In genomic region chr10:76036410-76036940, GRCh38 we compare ENCODE assay signal across 8 cellular contexts.
DNase-seq lines count a peak whose midpoint lies in the region; ATAC-seq and TF ChIP-seq lines count a peak whose summit lies in the region.

No MANE protein-coding gene starts in this region.

- H3K9ac ChIP-seq in mesendoderm (ENCODE audit: low read length): no peak overlapping the region

- peak overlapping the region; percentile 45 for H3K56ac ChIP-seq in mesendoderm (ENCODE audit: low read length)

- H3K27ac ChIP-seq in mesendoderm (ENCODE audit: low read depth, low read length): no peak overlapping the region

- peak overlapping the region; percentile 69 for H2BK5ac ChIP-seq in mesendoderm (ENCODE audit: low read length)

- H2BK15ac ChIP-seq in mesendoderm (replicated peaks; ENCODE audit: low read depth): no peak overlapping the region

- peaks cover 36% of the 10 kb centered on the region for H3K4me1 Mint-ChIP-seq in endothelial cell (ENCODE audit: unreplicated experiment)
- no peaks in the 10 kb centered on the region for H3K4me1 Mint-ChIP-seq in stimulated activated naive B cell treated with anti-CD40 and anti-IgM and Interleukin-4, amounts not matched to agents 10 μg/mL and 1 μg/mL and 100 μg/mL, for 72 hours

- no peaks in the 10 kb centered on the region for H3K79me1 ChIP-seq in mesendoderm (ENCODE audit: low read length)

- H4K8ac ChIP-seq in mesendoderm (ENCODE audit: low read depth, low read length): no peak overlapping the region

- H3K4me3 ChIP-seq in HAP-1 (no peak overlapping the region), mesendoderm (ENCODE audit: low read length) (no peak overlapping the region)

- no peaks in the 10 kb centered on the region for H3K9me3 Mint-ChIP-seq in endothelial cell (ENCODE audit: unreplicated experiment)
- H3K9me3 Mint-ChIP-seq in stimulated activated naive B cell treated with anti-CD40 and anti-IgM and Interleukin-4, amounts not matched to agents 10 μg/mL and 1 μg/mL and 100 μg/mL, for 72 hours: peaks cover 4 to 9% of the 10 kb centered on the region in 2 donors

- H4K5ac ChIP-seq in mesendoderm (ENCODE audit: low read length): no peak overlapping the region

- ATAC-seq in stimulated activated naive B cell treated with anti-CD40 and anti-IgM and Interleukin-4, amounts not matched to agents 10 μg/mL and 1 μg/mL and 100 μg/mL, for 72 hours (replicated peaks): peak; percentile 67 to 71

- H3K27me3 Mint-ChIP-seq in endothelial cell (ENCODE audit: unreplicated experiment): peaks cover 10% of the 10 kb centered on the region
- peaks cover 13 to 20% of the 10 kb centered on the region in 2 donors for H3K27me3 Mint-ChIP-seq in stimulated activated naive B cell treated with anti-CD40 and anti-IgM and Interleukin-4, amounts not matched to agents 10 μg/mL and 1 μg/mL and 100 μg/mL, for 72 hours

- H3K4me1 ChIP-seq in HAP-1 (no peaks in the 10 kb centered on the region), mesendoderm (ENCODE audit: control insufficient read depth, low read depth, low read length) (no peaks in the 10 kb centered on the region)

- H3K4me3 Mint-ChIP-seq in endothelial cell (ENCODE audit: unreplicated experiment): no peak overlapping the region
- no peak overlapping the region for H3K4me3 Mint-ChIP-seq in stimulated activated naive B cell treated with anti-CD40 and anti-IgM and Interleukin-4, amounts not matched to agents 10 μg/mL and 1 μg/mL and 100 μg/mL, for 72 hours

- no peak overlapping the region for H2BK120ac ChIP-seq in mesendoderm (ENCODE audit: low read depth, low read length)

- no peaks in the 10 kb centered on the region for H3K79me2 ChIP-seq in mesendoderm (ENCODE audit: control insufficient read depth, insufficient read depth, low read length)

- H3K36me3 ChIP-seq in HAP-1 (replicated peaks) (no peaks in the 10 kb centered on the region), mesendoderm (ENCODE audit: control insufficient read depth, insufficient read depth, low read length) (no peaks in the 10 kb centered on the region)

- no peak overlapping the region for H3K23ac ChIP-seq in mesendoderm (ENCODE audit: low read length)

- no CpG with 5 or more reads among the region's 11 CpGs for WGBS in mesendoderm (ENCODE audit: extremely low coverage, insufficient coverage, low lambda C conversion rate)

- H3K27me3 ChIP-seq in HAP-1 (ENCODE audit: low read depth): no peaks in the 10 kb centered on the region
- no peaks in the 10 kb centered on the region for H3K27me3 ChIP-seq in mesendoderm (ENCODE audit: insufficient read depth, low read length, poor library complexity)

- H3K27ac Mint-ChIP-seq in endothelial cell (ENCODE audit: unreplicated experiment): peak overlapping the region; percentile 59
- no peak overlapping the region for H3K27ac Mint-ChIP-seq in stimulated activated naive B cell treated with anti-CD40 and anti-IgM and Interleukin-4, amounts not matched to agents 10 μg/mL and 1 μg/mL and 100 μg/mL, for 72 hours

- peaks cover 6% of the 10 kb centered on the region for H3K36me3 Mint-ChIP-seq in endothelial cell (ENCODE audit: low read depth, unreplicated experiment)
- no peaks in the 10 kb centered on the region for H3K36me3 Mint-ChIP-seq in stimulated activated naive B cell treated with anti-CD40 and anti-IgM and Interleukin-4, amounts not matched to agents 10 μg/mL and 1 μg/mL and 100 μg/mL, for 72 hours

- in situ Hi-C loops in HAP-1 (cut with MboI; ENCODE audit: low sequenced_read_pairs): loop anchor here (25.0 kb wide), 1 partner anchor 649 kb away; no protein-coding TSS in a partner anchor

- peak; percentile 84 for TF ChIP-seq CTCF in endothelial cell (IDR thresholded peaks at IDR 0.05; ENCODE audit: unreplicated experiment)

- H2AK5ac ChIP-seq in mesendoderm (ENCODE audit: low read length): peak overlapping the region; percentile 49

- peak; percentile 1 for DNase-seq in NCI-H2029 (lab: John Stamatoyannopoulos, UW)
- DNase-seq in NCI-H2029 treated with DMSO at 0.1 percent for 48 hours (lab: John Stamatoyannopoulos, UW): no peak
- DNase-seq in HAP-1 (ENCODE audit: low spot score in 2 of 2): peak; percentile 3 to 75
- DNase-seq in NCI-H1105 (lab: John Stamatoyannopoulos, UW): peak; percentile 11
- DNase-seq in activated CD4-positive, alpha-beta T cell treated with anti-CD3 and anti-CD28 coated beads, Interleukin-2, amount 50 U/mL, for 1 hour: peak; percentile 17
- DNase-seq in endothelial cell (ENCODE audit: low spot score): peak; percentile 82
- DNase-seq in mesendoderm: peak; percentile 72
- peak; percentile 8 for DNase-seq in stimulated activated naive B cell treated with anti-CD40 and anti-IgM and Interleukin-4, amounts not matched to agents 10 μg/mL and 1 μg/mL and 100 μg/mL, for 72 hours

- H3K4ac ChIP-seq in mesendoderm (ENCODE audit: low read depth, low read length): no peak overlapping the region

- H3K9me3 ChIP-seq in HAP-1: no peaks in the 10 kb centered on the region

- H3K18ac ChIP-seq in mesendoderm (ENCODE audit: low read length): no peak overlapping the region

- no peak overlapping the region for H3K4me2 ChIP-seq in mesendoderm (ENCODE audit: low read length)
